Comparison of ENCODE assay signal across 13 cellular contexts in the genomic region with DNA sequence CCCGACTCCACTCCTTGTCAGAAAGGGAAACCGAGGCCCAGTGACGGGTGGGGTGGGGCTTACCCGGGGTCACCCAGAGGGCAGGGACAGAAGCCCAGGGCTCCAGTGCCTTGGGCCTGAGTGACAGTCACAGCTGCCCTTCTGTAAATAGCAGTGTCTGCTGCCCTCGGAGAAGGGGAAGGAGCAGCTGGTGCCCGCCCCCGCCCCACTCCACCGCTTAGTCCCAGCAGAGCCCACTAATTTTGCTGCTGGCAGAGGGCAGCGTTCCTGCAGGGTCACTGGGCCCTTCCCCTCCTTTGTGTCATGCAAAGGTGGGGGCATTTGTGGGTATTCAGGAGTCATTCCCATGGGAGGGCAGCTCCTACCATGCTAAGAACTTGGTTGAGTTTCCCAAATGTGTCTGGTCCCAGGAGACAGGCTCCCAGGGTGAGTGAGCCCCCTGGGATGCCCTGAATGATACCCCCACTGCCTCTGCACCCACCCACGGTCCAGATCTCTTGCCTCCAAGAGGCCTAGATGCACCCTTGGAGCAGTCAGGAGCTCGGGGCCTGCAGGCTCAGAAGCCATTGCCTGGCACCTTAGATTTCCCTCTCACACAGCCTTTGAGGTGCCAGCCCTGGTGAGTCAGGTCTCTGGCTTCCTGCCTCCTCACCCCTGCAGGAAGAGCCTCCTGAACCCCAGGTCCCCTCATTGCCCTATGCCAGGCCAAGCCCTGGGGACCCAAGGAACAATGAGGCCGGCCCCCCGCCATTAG.
DNase-seq lines count a peak whose midpoint lies in the region; ATAC-seq and TF ChIP-seq lines count a peak whose summit lies in the region.
"Had no signal": no experiment of that assay in that cellular context is flagged by ENCODE, and none has a peak within 500 bp of the region (broad histone marks: within the 10 kb centered on the region; RNA-seq: fewer than 3 reads in every experiment).

No MANE protein-coding gene starts in this region.

- H3K4me2 ChIP-seq in OCI-LY1 (ENCODE audit: low read length) = peak overlapping the region; percentile 48

- H2AFZ ChIP-seq in OCI-LY1 (ENCODE audit: low read length) = no peak overlapping the region

- no peaks in the 10 kb centered on the region for H3K79me2 ChIP-seq in OCI-LY1 (ENCODE audit: insufficient read depth, low read length)

- H3K9me3 Mint-ChIP-seq in memory B cell = no peaks in the 10 kb centered on the region
- H3K9me3 Mint-ChIP-seq: activated naive CD8-positive, alpha-beta T cell treated with anti-CD3 and anti-CD28 coated beads, Interleukin-2, amount 10 ng/mL, durations not matched to agents 7 days and 5 days had no signal

- H3K27ac Mint-ChIP-seq in memory B cell = peak overlapping the region; percentile 81
- H3K27ac Mint-ChIP-seq: activated naive CD8-positive, alpha-beta T cell treated with anti-CD3 and anti-CD28 coated beads, Interleukin-2, amount 10 ng/mL, durations not matched to agents 7 days and 5 days had no signal

- peak overlapping the region; percentile 49 for H3K4me3 Mint-ChIP-seq in memory B cell
- H3K4me3 Mint-ChIP-seq: activated naive CD8-positive, alpha-beta T cell treated with anti-CD3 and anti-CD28 coated beads, Interleukin-2, amount 10 ng/mL, durations not matched to agents 7 days and 5 days had no signal

- H3K27me3 ChIP-seq in OCI-LY1 (ENCODE audit: insufficient read depth, low read length) = no peaks in the 10 kb centered on the region
- H3K27me3 ChIP-seq: cardiac muscle cell had no signal

- H4K20me1 ChIP-seq in OCI-LY1 (ENCODE audit: insufficient read depth, low read length) = no peaks in the 10 kb centered on the region

- H3K4me1 Mint-ChIP-seq in memory B cell = peaks cover 32% of the 10 kb centered on the region

- H3K4me1 ChIP-seq in HEK293 (ENCODE audit: control insufficient read depth, insufficient read depth, low read length) (peaks cover 7% of the 10 kb centered on the region; the same call in 1 of the 2 replicates), OCI-LY1 (ENCODE audit: insufficient read depth, low read length, severe bottlenecking) (peaks cover 76% of the 10 kb centered on the region)

- peaks cover 10% of the 10 kb centered on the region for H3K36me3 Mint-ChIP-seq in memory B cell
- H3K36me3 Mint-ChIP-seq: activated naive CD8-positive, alpha-beta T cell treated with anti-CD3 and anti-CD28 coated beads, Interleukin-2, amount 10 ng/mL, durations not matched to agents 7 days and 5 days had no signal

- no peaks in the 10 kb centered on the region for H3K27me3 Mint-ChIP-seq in memory B cell
- H3K27me3 Mint-ChIP-seq: activated naive CD8-positive, alpha-beta T cell treated with anti-CD3 and anti-CD28 coated beads, Interleukin-2, amount 10 ng/mL, durations not matched to agents 7 days and 5 days had no signal

- H3K9me2 ChIP-seq in OCI-LY1 (ENCODE audit: low read depth, low read length) = no peaks in the 10 kb centered on the region

- POLR2A ChIA-PET in HEK293 (lab: Yijun Ruan, JAX) = no interaction called here

- H3K36me3 ChIP-seq in HEK293 (ENCODE audit: control insufficient read depth in 2 of 2, insufficient read depth in 1 of 2, low read length in 2 of 2) (no peaks in the 10 kb centered on the region), OCI-LY1 (ENCODE audit: insufficient read depth, low read length) (peaks cover 47% of the 10 kb centered on the region)
- H3K36me3 ChIP-seq: cardiac muscle cell, prostate gland had no signal

- H3K9me3 ChIP-seq in HEK293 (ENCODE audit: control insufficient read depth, insufficient read depth, low read depth, low read length) (no peaks in the 10 kb centered on the region), OCI-LY1 (ENCODE audit: low read length) (no peaks in the 10 kb centered on the region)
- H3K9me3 ChIP-seq: mucosa of descending colon, prostate gland had no signal

- H3K27ac ChIP-seq in HEK293 (ENCODE audit: extremely low read depth, low read depth, low read length) = no peak overlapping the region
- H3K27ac ChIP-seq in OCI-LY1 (ENCODE audit: low read depth, low read length, poor library complexity, severe bottlenecking) = peak overlapping the region; percentile 97
- H3K27ac ChIP-seq: cardiac muscle cell, prostate gland had no signal

- no peak for ATAC-seq in memory B cell (ENCODE audit: low read depth)
- ATAC-seq in GM19455 (IDR thresholded peaks at IDR 0.05; ENCODE audit: unreplicated experiment) = no peak
- no peak for ATAC-seq in GM21529 (IDR thresholded peaks at IDR 0.05; ENCODE audit: unreplicated experiment)
- no peak for ATAC-seq in HG02870 (IDR thresholded peaks at IDR 0.05; ENCODE audit: unreplicated experiment)
- ATAC-seq: mucosa of descending colon had no signal

- TF ChIP-seq CTCF in HEK293 (tag by site-specific recombination; IDR thresholded peaks at IDR 0.05) = no peak
- no peak for TF ChIP-seq CTCF in OCI-LY1 (IDR thresholded peaks at IDR 0.05; ENCODE audit: low read length)

- DNase-seq in CD1c-positive myeloid dendritic cell (ENCODE audit: extremely low spot score) (peak; percentile 32), memory B cell (ENCODE audit: low spot score in 2 of 2) (no peak), NCI-H128 (lab: John Stamatoyannopoulos, UW; ENCODE audit: unreplicated experiment) (no peak)
- DNase-seq: activated CD4-positive, alpha-beta T cell treated with anti-CD3 and anti-CD28 coated beads for 1 hour; activated naive CD8-positive, alpha-beta T cell treated with anti-CD3 and anti-CD28 coated beads, Interleukin-2, amount 10 ng/mL, durations not matched to agents 7 days and 5 days had no signal

- peak overlapping the region; percentile 56 for H3K9ac ChIP-seq in OCI-LY1 (ENCODE audit: low read length)

- peaks cover 10% of the 10 kb centered on the region; the same call in 1 of the 2 replicates for H3F3A ChIP-seq in OCI-LY1 (ENCODE audit: insufficient read depth, low read length)

- H3K4me3 ChIP-seq in HEK293 (ENCODE audit: low read depth, low read length) (no peak overlapping the region), OCI-LY1 (ENCODE audit: low read depth, low read length, poor library complexity, severe bottlenecking) (peak overlapping the region; percentile 1)
- H3K4me3 ChIP-seq: cardiac muscle cell, mucosa of descending colon, prostate gland had no signal

- CTCF ChIA-PET in HEK293 (lab: Yijun Ruan, JAX) = no interaction called here

TF ChIP-seq in HEK293, 187 proteins besides CTCF, POLR2A, EP300 and RAD21:
- TF ChIP-seq ZFHX2 (tag by site-specific recombination; conservative IDR thresholded peaks at IDR 0.05) = peak; percentile 40
- TF ChIP-seq KLF8 (tag by site-specific recombination; IDR thresholded peaks at IDR 0.05) = no peak
- TF ChIP-seq, protein P1, sequence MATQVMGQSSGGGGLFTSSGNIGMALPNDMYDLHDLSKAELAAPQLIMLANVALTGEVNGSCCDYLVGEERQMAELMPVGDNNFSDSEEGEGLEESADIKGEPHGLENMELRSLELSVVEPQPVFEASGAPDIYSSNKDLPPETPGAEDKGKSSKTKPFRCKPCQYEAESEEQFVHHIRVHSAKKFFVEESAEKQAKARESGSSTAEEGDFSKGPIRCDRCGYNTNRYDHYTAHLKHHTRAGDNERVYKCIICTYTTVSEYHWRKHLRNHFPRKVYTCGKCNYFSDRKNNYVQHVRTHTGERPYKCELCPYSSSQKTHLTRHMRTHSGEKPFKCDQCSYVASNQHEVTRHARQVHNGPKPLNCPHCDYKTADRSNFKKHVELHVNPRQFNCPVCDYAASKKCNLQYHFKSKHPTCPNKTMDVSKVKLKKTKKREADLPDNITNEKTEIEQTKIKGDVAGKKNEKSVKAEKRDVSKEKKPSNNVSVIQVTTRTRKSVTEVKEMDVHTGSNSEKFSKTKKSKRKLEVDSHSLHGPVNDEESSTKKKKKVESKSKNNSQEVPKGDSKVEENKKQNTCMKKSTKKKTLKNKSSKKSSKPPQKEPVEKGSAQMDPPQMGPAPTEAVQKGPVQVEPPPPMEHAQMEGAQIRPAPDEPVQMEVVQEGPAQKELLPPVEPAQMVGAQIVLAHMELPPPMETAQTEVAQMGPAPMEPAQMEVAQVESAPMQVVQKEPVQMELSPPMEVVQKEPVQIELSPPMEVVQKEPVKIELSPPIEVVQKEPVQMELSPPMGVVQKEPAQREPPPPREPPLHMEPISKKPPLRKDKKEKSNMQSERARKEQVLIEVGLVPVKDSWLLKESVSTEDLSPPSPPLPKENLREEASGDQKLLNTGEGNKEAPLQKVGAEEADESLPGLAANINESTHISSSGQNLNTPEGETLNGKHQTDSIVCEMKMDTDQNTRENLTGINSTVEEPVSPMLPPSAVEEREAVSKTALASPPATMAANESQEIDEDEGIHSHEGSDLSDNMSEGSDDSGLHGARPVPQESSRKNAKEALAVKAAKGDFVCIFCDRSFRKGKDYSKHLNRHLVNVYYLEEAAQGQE (tag by site-specific recombination; IDR thresholded peaks at IDR 0.05) = no peak
- 0 out of 2 replicates have a peak, but pooled peaks have one; percentile 39 for TF ChIP-seq EGR2 (tag by site-specific recombination; IDR thresholded peaks at IDR 0.05; ENCODE audit: low read depth)
- TF ChIP-seq, protein P2, sequence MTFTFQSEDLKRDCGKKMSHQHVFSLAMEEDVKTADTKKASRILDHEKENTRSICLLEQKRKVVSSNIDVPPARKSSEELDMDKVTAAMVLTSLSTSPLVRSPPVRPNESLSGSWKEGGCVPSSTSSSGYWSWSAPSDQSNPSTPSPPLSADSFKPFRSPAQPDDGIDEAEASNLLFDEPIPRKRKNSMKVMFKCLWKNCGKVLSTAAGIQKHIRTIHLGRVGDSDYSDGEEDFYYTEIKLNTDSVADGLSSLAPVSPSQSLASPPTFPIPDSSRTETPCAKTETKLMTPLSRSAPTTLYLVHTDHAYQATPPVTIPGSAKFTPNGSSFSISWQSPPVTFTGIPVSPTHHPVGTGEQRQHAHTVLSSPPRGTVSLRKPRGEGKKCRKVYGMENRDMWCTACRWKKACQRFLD (tag by site-specific recombination; IDR thresholded peaks at IDR 0.05) = no peak
- TF ChIP-seq GLIS1 (tag by site-specific recombination; IDR thresholded peaks at IDR 0.05) = peak; percentile 81
